ENCODE assay signal across 10 cellular contexts in the genomic region with DNA sequence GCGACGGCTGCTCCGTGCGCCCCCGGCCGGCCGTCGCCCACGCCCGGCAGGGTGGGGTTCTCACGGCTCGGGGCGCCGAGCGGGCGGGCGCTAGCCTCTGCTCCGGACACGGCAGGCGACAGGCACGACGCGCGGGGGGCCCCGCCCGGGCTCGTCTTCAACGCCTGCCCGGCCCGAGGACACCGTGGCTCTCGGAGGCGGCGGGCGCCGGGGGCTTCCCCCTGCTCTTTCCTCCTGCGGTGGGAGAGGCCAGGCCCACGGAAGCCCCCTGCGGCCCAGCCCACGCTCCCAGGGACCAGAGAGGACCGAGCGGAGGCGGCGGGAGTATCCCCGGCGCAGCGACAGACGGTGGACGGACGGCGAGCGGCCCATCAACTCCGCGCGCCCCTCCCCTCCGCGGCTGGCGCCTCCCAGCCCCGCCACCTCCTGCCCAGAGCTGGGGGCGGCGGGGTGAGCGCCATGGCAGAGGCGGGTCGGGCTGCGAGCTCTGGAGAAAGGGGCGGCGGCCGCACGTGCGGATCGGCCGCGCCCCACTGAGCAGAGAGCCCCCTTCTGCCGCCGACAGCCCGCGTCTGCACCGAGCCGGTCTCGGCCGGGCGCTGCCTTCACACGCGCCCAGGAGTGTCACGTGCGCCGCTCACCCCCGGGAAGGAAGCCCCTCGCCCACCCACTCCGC. TPM values are rescaled to one million over a fixed set of nuclear protein-coding genes. Genes with fewer than 3 reads are reported as not detected.
DNase-seq lines count a peak whose midpoint lies in the region; ATAC-seq and TF ChIP-seq lines count a peak whose summit lies in the region.
"Had no signal": no experiment of that assay in that cellular context is flagged by ENCODE, and none has a peak within 500 bp of the region (broad histone marks: within the 10 kb centered on the region; RNA-seq: fewer than 3 reads in every experiment).

A gene (minus strand): TSS at position 347 of the 676 bp plus-strand sequence. CDS start 386 bp downstream, outside the sequence.
A gene with protein sequence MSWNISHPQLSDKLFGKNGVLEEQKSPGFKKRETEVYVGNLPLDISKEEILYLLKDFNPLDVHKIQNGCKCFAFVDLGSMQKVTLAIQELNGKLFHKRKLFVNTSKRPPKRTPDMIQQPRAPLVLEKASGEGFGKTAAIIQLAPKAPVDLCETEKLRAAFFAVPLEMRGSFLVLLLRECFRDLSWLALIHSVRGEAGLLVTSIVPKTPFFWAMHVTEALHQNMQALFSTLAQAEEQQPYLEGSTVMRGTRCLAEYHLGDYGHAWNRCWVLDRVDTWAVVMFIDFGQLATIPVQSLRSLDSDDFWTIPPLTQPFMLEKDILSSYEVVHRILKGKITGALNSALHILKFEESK (plus strand): TSS at position 154 of the 676 bp plus-strand sequence. CDS start 4,685 bp downstream, outside the sequence.

- WGBS in spleen, 5 donors = 2 to 4% (median 3%) methylated on average over 16 to 90 of the region's 90 CpGs

- no peaks in the 10 kb centered on the region for H3K36me3 Mint-ChIP-seq in activated naive CD8-positive, alpha-beta T cell treated with anti-CD3 and anti-CD28 coated beads, Interleukin-2, amount 50 U/mL, for 24 hours (ENCODE audit: low read depth)

- peaks cover 61% of the 10 kb centered on the region for H3K27me3 Mint-ChIP-seq in activated naive CD8-positive, alpha-beta T cell treated with anti-CD3 and anti-CD28 coated beads, Interleukin-2, amount 50 U/mL, for 24 hours

- no peaks in the 10 kb centered on the region for H3K9me3 ChIP-seq in HAP-1
- H3K9me3 ChIP-seq in spleen = peaks cover 0 to 15% (median 0%) of the 10 kb centered on the region in 8 donors

- no peaks in the 10 kb centered on the region for H3K9me3 Mint-ChIP-seq in activated naive CD8-positive, alpha-beta T cell treated with anti-CD3 and anti-CD28 coated beads, Interleukin-2, amount 50 U/mL, for 24 hours

- H3K36me3 ChIP-seq in HAP-1 (replicated peaks) (no peaks in the 10 kb centered on the region), spleen (peaks cover 0 to 6% (median 0%) of the 10 kb centered on the region in 6 donors)

- in situ Hi-C loops in HAP-1 (cut with MboI; ENCODE audit: low sequenced_read_pairs) = no loop called here

- H3K27ac Mint-ChIP-seq in activated naive CD8-positive, alpha-beta T cell treated with anti-CD3 and anti-CD28 coated beads, Interleukin-2, amount 50 U/mL, for 24 hours = no peak within 1 kb of the TSS

- DNase-seq in HAP-1 (ENCODE audit: low spot score in 2 of 2) = no peak
- DNase-seq in activated naive CD8-positive, alpha-beta T cell treated with anti-CD3 and anti-CD28 coated beads, Interleukin-2, amount 50 U/mL, for 24 hours = no peak
- peak; percentile 65 for DNase-seq in iPS-NIHi7 (ENCODE audit: extremely low spot score)
- peak; percentile 81 for DNase-seq in spleen
- no peak for DNase-seq in Ammon's horn (ENCODE audit: low spot score)
- DNase-seq in SW480 (ENCODE audit: low spot score) = no peak
- no peak for DNase-seq in NCI-H2029 (lab: John Stamatoyannopoulos, UW)
- DNase-seq: SHP77 had no signal

- intact Hi-C loops in spleen (cut with DNase I; ENCODE audit: low total_unique reads) = no loop called here

- H3K27me3 ChIP-seq in HAP-1 (ENCODE audit: low read depth) (peaks cover 33% of the 10 kb centered on the region), spleen (replicated peaks in 1 of 7) (peaks cover 5 to 59% (median 32%) of the 10 kb centered on the region in 7 donors)

- H3K4me3 ChIP-seq in HAP-1 (peak within 1 kb of the TSS; percentile 17), spleen (peak within 1 kb of the TSS; percentile 46 to 74 (median 52))

- no peak for TF ChIP-seq CTCF in spleen (IDR thresholded peaks at IDR 0.05 in 8 of 11, conservative IDR thresholded peaks at IDR 0.05 in 3 of 11)

- peaks cover 18% of the 10 kb centered on the region for H3K4me1 Mint-ChIP-seq in activated naive CD8-positive, alpha-beta T cell treated with anti-CD3 and anti-CD28 coated beads, Interleukin-2, amount 50 U/mL, for 24 hours

- H3K27ac ChIP-seq in spleen = peak within 1 kb of the TSS; percentile 67 to 90 (median 84)
- H3K27ac ChIP-seq: epithelial cell of prostate had no signal

- ATAC-seq in activated naive CD8-positive, alpha-beta T cell treated with anti-CD3 and anti-CD28 coated beads, Interleukin-2, amount 50 U/mL, for 24 hours = no peak
- no peak for ATAC-seq in GM21619 (IDR thresholded peaks at IDR 0.05; ENCODE audit: unreplicated experiment)

- peak within 1 kb of the TSS; percentile 6 for H3K4me3 Mint-ChIP-seq in activated naive CD8-positive, alpha-beta T cell treated with anti-CD3 and anti-CD28 coated beads, Interleukin-2, amount 50 U/mL, for 24 hours

- H3K4me1 ChIP-seq in HAP-1 = no peaks in the 10 kb centered on the region
- peaks cover 6 to 57% (median 27%) of the 10 kb centered on the region in 6 donors for H3K4me1 ChIP-seq in spleen

- no peak for TF ChIP-seq POLR2A in spleen (IDR thresholded peaks at IDR 0.05)

RNA-seq across cellular contexts. Expression of the first gene that starts in this region (rescaled TPM):
- 10 to 100 TPM; 25.0 to 54.7 (median 35.7) TPM for total RNA-seq in spleen
- polyA plus RNA-seq in spleen = 10 to 100 TPM in 2 of 3 donors, 1 to 10 TPM in 1; 8.2 to 20.5 (median 14.0) TPM

RNA-seq across cellular contexts. Expression of the second gene that starts in this region (rescaled TPM):
- total RNA-seq in spleen = 10 to 100 TPM in 2 of 7 donors, 1 to 10 TPM in 5; 2.4 to 14.0 (median 8.3) TPM
- polyA plus RNA-seq in spleen = 10 to 100 TPM in 2 of 3 donors, 1 to 10 TPM in 1; 4.9 to 12.8 (median 12.0) TPM

Comparison
In these comparisons a context has a peak if more than half of its experiments do, and no peak if none do; other contexts are left out.
1. DNase-seq: peak in iPS-NIHi7 (single experiment) and spleen (single experiment); none in HAP-1 (0 of 2), activated naive CD8-positive, alpha-beta T cell treated with anti-CD3 and anti-CD28 coated beads, Interleukin-2, amount 50 U/mL, for 24 hours (single experiment), Ammon's horn (single experiment), SW480 (single experiment) and NCI-H2029 (single experiment).